ENCODE assay signal across 1 cellular context in genomic region chr7:24536670-24537069, GRCh38.
TF ChIP-seq lines count a peak whose summit lies in the region.

No MANE protein-coding gene starts in this region.

TF ChIP-seq in GM23338, 12 proteins besides CTCF, POLR2A, EP300 and RAD21 (continued from another document):
- TF ChIP-seq REST (IDR thresholded peaks at IDR 0.05; ENCODE audit: unreplicated experiment) (no peak), ZNF114 (CRISPR knock-in tag; IDR thresholded peaks at IDR 0.05) (no peak), JUNB (IDR thresholded peaks at IDR 0.05; ENCODE audit: unreplicated experiment) (no peak), NANOG (IDR thresholded peaks at IDR 0.05; ENCODE audit: borderline replicate concordance) (no peak), ETS1 (IDR thresholded peaks at IDR 0.05) (no peak), ZNF462 (CRISPR knock-in tag; IDR thresholded peaks at IDR 0.05) (no peak), EZH2 (IDR thresholded peaks at IDR 0.05; ENCODE audit: low read depth, unreplicated experiment) (no peak), CREB1 (CRISPR knock-in tag; IDR thresholded peaks at IDR 0.05; ENCODE audit: low read depth) (no peak), POLR2AphosphoS5 (IDR thresholded peaks at IDR 0.05; ENCODE audit: low read depth) (no peak), EZH2phosphoT487 (IDR thresholded peaks at IDR 0.05; ENCODE audit: unreplicated experiment) (no peak)
